Comparison of ENCODE assay signal across 1 cellular context in genomic region chr1:156372265-156372586, GRCh38.
TF ChIP-seq lines count a peak whose summit lies in the region.

No MANE protein-coding gene starts in this region.

TF ChIP-seq in HCT116, 20 proteins besides CTCF, POLR2A, EP300 and RAD21:
- TF ChIP-seq CEBPB (IDR thresholded peaks at IDR 0.05; ENCODE audit: low read depth) (no peak), ELF1 (IDR thresholded peaks at IDR 0.05; ENCODE audit: borderline replicate concordance, low read depth) (no peak), SIN3A (IDR thresholded peaks at IDR 0.05; ENCODE audit: low read depth) (no peak), SP1 (IDR thresholded peaks at IDR 0.05; ENCODE audit: low read depth) (no peak), ATF3 (IDR thresholded peaks at IDR 0.05) (no peak), MAX (IDR thresholded peaks at IDR 0.05) (no peak), POLR2AphosphoS5 (IDR thresholded peaks at IDR 0.05; ENCODE audit: low read depth, low read length) (no peak), EZH2 (IDR thresholded peaks at IDR 0.05) (no peak), YY1 (IDR thresholded peaks at IDR 0.05; ENCODE audit: extremely low read depth, insufficient replicate concordance, low read depth, low read length) (no peak), CBX3 (IDR thresholded peaks at IDR 0.05; ENCODE audit: low read depth) (no peak), ZNF274 (IDR thresholded peaks at IDR 0.05; ENCODE audit: low read depth, low read length) (no peak), EGR1 (IDR thresholded peaks at IDR 0.05; ENCODE audit: low read depth) (no peak), EZH2phosphoT487 (IDR thresholded peaks at IDR 0.05; ENCODE audit: borderline replicate concordance) (no peak), SRF (IDR thresholded peaks at IDR 0.05; ENCODE audit: low read depth) (no peak)
